ENCODE assay signal across 1 cellular context in genomic region chr6:146913842-146914562, GRCh38.
TF ChIP-seq lines count a peak whose summit lies in the region.

No MANE protein-coding gene starts in this region.

TF ChIP-seq in GM23338, 12 proteins besides CTCF, POLR2A, EP300 and RAD21 (continued from another document):
- TF ChIP-seq EZH2 (IDR thresholded peaks at IDR 0.05; ENCODE audit: low read depth, unreplicated experiment) = no peak
- no peak for TF ChIP-seq JUNB (IDR thresholded peaks at IDR 0.05; ENCODE audit: unreplicated experiment)
- no peak for TF ChIP-seq ETS1 (IDR thresholded peaks at IDR 0.05)
- TF ChIP-seq NANOG (IDR thresholded peaks at IDR 0.05; ENCODE audit: borderline replicate concordance) = no peak
- TF ChIP-seq ZNF331 (CRISPR knock-in tag; IDR thresholded peaks at IDR 0.05; ENCODE audit: low read depth) = no peak
- TF ChIP-seq ZNF114 (CRISPR knock-in tag; IDR thresholded peaks at IDR 0.05) = no peak
